Comparison of ENCODE assay signal across 9 cellular contexts in genomic region chr13:94712287-94712811, GRCh38. TPM values are rescaled to one million over a fixed set of nuclear protein-coding genes. Genes with fewer than 3 reads are reported as not detected.
A peak's percentile ranks its signal among the peaks of the same experiment; 100 is the strongest.
DNase-seq lines count a peak whose midpoint lies in the region; TF ChIP-seq lines count a peak whose summit lies in the region.
"Had no signal": no experiment of that assay in that cellular context is flagged by ENCODE, and none has a peak within 500 bp of the region (broad histone marks: within the 10 kb centered on the region; RNA-seq: fewer than 3 reads in every experiment).

TSS of gene SOX21 (minus strand) at chr13:94712545. CDS start at chr13:94712049, 496 bp downstream.

- no peak for TF ChIP-seq EP300 in suprapubic skin (IDR thresholded peaks at IDR 0.05)

- H3K36me3 ChIP-seq in suprapubic skin, result no peaks in the 10 kb centered on the region

- peaks cover 15 to 44% (median 34%) of the 10 kb centered on the region in 3 donors for H3K27me3 Mint-ChIP-seq in immature natural killer cell (ENCODE audit: low read depth in 3 of 3)

- H3K4me3 ChIP-seq in iPS-18c (ENCODE audit: insufficient read depth, low read depth, low read length) (peak within 1 kb of the TSS; percentile 77), suprapubic skin (peak within 1 kb of the TSS; percentile 56)

- no peak within 1 kb of the TSS for H3K27ac Mint-ChIP-seq in immature natural killer cell

- peak within 1 kb of the TSS in 2 of 5 donors; percentile 36 to 59 for H3K4me3 Mint-ChIP-seq in immature natural killer cell

- peaks cover 80% of the 10 kb centered on the region for H3K27me3 ChIP-seq in suprapubic skin

- peaks cover 38% of the 10 kb centered on the region for H3K4me1 ChIP-seq in suprapubic skin

- H3K36me3 Mint-ChIP-seq in immature natural killer cell, result peaks cover 0 to 3% (median 0%) of the 10 kb centered on the region in 3 donors

- WGBS in suprapubic skin, result under 1% methylated on average over 31 of the region's 38 CpGs

- H3K9me3 ChIP-seq in iPS-18c (ENCODE audit: control insufficient read depth, insufficient read depth, low read length) (no peaks in the 10 kb centered on the region), suprapubic skin (no peaks in the 10 kb centered on the region)

- TF ChIP-seq CTCF in suprapubic skin (IDR thresholded peaks at IDR 0.05), result no peak

- peaks cover 0 to 6% (median 0%) of the 10 kb centered on the region in 6 donors for H3K9me3 Mint-ChIP-seq in immature natural killer cell

- peaks cover 9 to 16% of the 10 kb centered on the region in 2 donors for H3K4me1 Mint-ChIP-seq in immature natural killer cell

- DNase-seq in activated CD8-positive, alpha-beta memory T cell treated with anti-CD3 and anti-CD28 coated beads for 24 hours, result peak; percentile 59
- DNase-seq in activated CD8-positive, alpha-beta memory T cell treated with anti-CD3 and anti-CD28 coated beads, Interleukin-2, amount 50 U/mL, for 4 hours, result no peak
- peak; percentile 64 for DNase-seq in activated CD8-positive, alpha-beta memory T cell treated with anti-CD3 and anti-CD28 coated beads, Interleukin-2, amount 50 U/mL, for 48 hours
- DNase-seq in suprapubic skin (ENCODE audit: low spot score in 2 of 2), result peak in 1 of 2 donors; percentile 58
- DNase-seq in NCI-H1694 (lab: John Stamatoyannopoulos, UW), result no peak
- DNase-seq in NCI-H2196 treated with DMSO at 0.1 percent for 48 hours (lab: John Stamatoyannopoulos, UW; ENCODE audit: unreplicated experiment), result no peak
- no peak for DNase-seq in immature natural killer cell

- no peak for TF ChIP-seq POLR2A in suprapubic skin (IDR thresholded peaks at IDR 0.05)

- peak within 1 kb of the TSS; percentile 81 for H3K27ac ChIP-seq in suprapubic skin

RNA-seq across cellular contexts. Expression of gene SOX21, which starts in this region (rescaled TPM):
- total RNA-seq in suprapubic skin, result 10 to 100 TPM in 3 of 4 donors, 1 to 10 TPM in 1; 9.8 to 25.1 (median 17.3) TPM
- not detected for polyA plus RNA-seq in immature natural killer cell
- total RNA-seq: renal cortical epithelial cell had no signal

Comparison
In these comparisons a context has a peak if more than half of its experiments do, and no peak if none do; other contexts are left out.
1. DNase-seq: peak in activated CD8-positive, alpha-beta memory T cell treated with anti-CD3 and anti-CD28 coated beads for 24 hours (single experiment) and activated CD8-positive, alpha-beta memory T cell treated with anti-CD3 and anti-CD28 coated beads, Interleukin-2, amount 50 U/mL, for 48 hours (single experiment); none in activated CD8-positive, alpha-beta memory T cell treated with anti-CD3 and anti-CD28 coated beads, Interleukin-2, amount 50 U/mL, for 4 hours (single experiment), NCI-H1694 (single experiment), NCI-H2196 treated with DMSO at 0.1 percent for 48 hours (single experiment) and immature natural killer cell (0 of 3).